Comparison of ENCODE assay signal across 1 cellular context in genomic region chr17:17830740-17831207, GRCh38.
TF ChIP-seq lines count a peak whose summit lies in the region.

No MANE protein-coding gene starts in this region.

TF ChIP-seq in HepG2, 621 proteins besides CTCF, POLR2A, EP300 and RAD21 (continued from another document and continues in another):
- TF ChIP-seq, protein P1, sequence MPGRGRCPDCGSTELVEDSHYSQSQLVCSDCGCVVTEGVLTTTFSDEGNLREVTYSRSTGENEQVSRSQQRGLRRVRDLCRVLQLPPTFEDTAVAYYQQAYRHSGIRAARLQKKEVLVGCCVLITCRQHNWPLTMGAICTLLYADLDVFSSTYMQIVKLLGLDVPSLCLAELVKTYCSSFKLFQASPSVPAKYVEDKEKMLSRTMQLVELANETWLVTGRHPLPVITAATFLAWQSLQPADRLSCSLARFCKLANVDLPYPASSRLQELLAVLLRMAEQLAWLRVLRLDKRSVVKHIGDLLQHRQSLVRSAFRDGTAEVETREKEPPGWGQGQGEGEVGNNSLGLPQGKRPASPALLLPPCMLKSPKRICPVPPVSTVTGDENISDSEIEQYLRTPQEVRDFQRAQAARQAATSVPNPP (CRISPR knock-in tag; IDR thresholded peaks at IDR 0.05), result no peak
- TF ChIP-seq ZNF329 (CRISPR knock-in tag; IDR thresholded peaks at IDR 0.05; ENCODE audit: low read depth) (peak; percentile 14; the same call in 1 of the 2 replicates), XBP1 (CRISPR knock-in tag; IDR thresholded peaks at IDR 0.05) (no peak), TCF12 (IDR thresholded peaks at IDR 0.05) (no peak), TCF12 (CRISPR knock-in tag; IDR thresholded peaks at IDR 0.05) (peak; percentile 55; the same call in 1 of the 2 replicates), ZNF724P (CRISPR knock-in tag; IDR thresholded peaks at IDR 0.05; ENCODE audit: borderline replicate concordance) (peak; percentile 77; the same call in 1 of the 2 replicates), CCAR2 (optimal IDR thresholded peaks at IDR 0.05; ENCODE audit: low read depth, low read length) (no peak), HIVEP1 (CRISPR knock-in tag; IDR thresholded peaks at IDR 0.05) (peak; percentile 98), ZBTB21 (CRISPR knock-in tag; IDR thresholded peaks at IDR 0.05) (no peak), MNT (IDR thresholded peaks at IDR 0.05) (peak; percentile 100), NCOA2 (CRISPR knock-in tag; IDR thresholded peaks at IDR 0.05) (peak; percentile 90), KLF16 (CRISPR knock-in tag; IDR thresholded peaks at IDR 0.05) (peak in 1 of 2 experiments; percentile 67; a peak in 2 of 4 replicates), ARHGAP35 (CRISPR knock-in tag; IDR thresholded peaks at IDR 0.05; ENCODE audit: borderline replicate concordance) (no peak), MXI1 (IDR thresholded peaks at IDR 0.05; ENCODE audit: borderline replicate concordance, low read depth, low read length) (peak; percentile 100), NFE2L2 (IDR thresholded peaks at IDR 0.05; ENCODE audit: low read length) (no peak), ZNF556 (CRISPR knock-in tag; IDR thresholded peaks at IDR 0.05; ENCODE audit: borderline replicate concordance) (peak; percentile 37; the same call in 1 of the 2 replicates), NRL (CRISPR knock-in tag; IDR thresholded peaks at IDR 0.05; ENCODE audit: borderline replicate concordance) (peak; percentile 76; the same call in 1 of the 2 replicates), GATA4 (IDR thresholded peaks at IDR 0.05; ENCODE audit: borderline replicate concordance, low read depth) (no peak), POLR2AphosphoS2 (IDR thresholded peaks at IDR 0.05; ENCODE audit: low read depth, low read length) (no peak), STAT5B (CRISPR knock-in tag; IDR thresholded peaks at IDR 0.05) (peak; percentile 45; the same call in 1 of the 2 replicates), SP5 (CRISPR knock-in tag; IDR thresholded peaks at IDR 0.05; ENCODE audit: borderline replicate concordance, low read depth) (peak; percentile 89), SCMH1 (CRISPR knock-in tag; IDR thresholded peaks at IDR 0.05; ENCODE audit: borderline replicate concordance) (no peak), ZBTB49 (CRISPR knock-in tag; IDR thresholded peaks at IDR 0.05; ENCODE audit: borderline replicate concordance) (no peak), NBN (conservative IDR thresholded peaks at IDR 0.05) (no peak), TSC22D2 (CRISPR knock-in tag; IDR thresholded peaks at IDR 0.05; ENCODE audit: borderline replicate concordance) (peak; percentile 69; the same call in 1 of the 2 replicates), SP2 (CRISPR knock-in tag; IDR thresholded peaks at IDR 0.05) (no peak), ZHX1 (CRISPR knock-in tag; IDR thresholded peaks at IDR 0.05; ENCODE audit: low read depth) (no peak), FOXA3 (CRISPR knock-in tag; IDR thresholded peaks at IDR 0.05) (peak; percentile 92), SRSF4 (IDR thresholded peaks at IDR 0.05; ENCODE audit: low read depth, low read length, poor library complexity, severe bottlenecking) (no peak), TCF7 (IDR thresholded peaks at IDR 0.05; ENCODE audit: low read depth) (no peak), ZNF703 (CRISPR knock-in tag; IDR thresholded peaks at IDR 0.05; ENCODE audit: borderline replicate concordance) (no peak), ZFP36L2 (CRISPR knock-in tag; IDR thresholded peaks at IDR 0.05) (no peak), ZNF512 (CRISPR knock-in tag; IDR thresholded peaks at IDR 0.05) (no peak), MIER3 (CRISPR knock-in tag; IDR thresholded peaks at IDR 0.05; ENCODE audit: borderline replicate concordance) (peak; percentile 85; the same call in 1 of the 2 replicates), GLI4 (CRISPR knock-in tag; IDR thresholded peaks at IDR 0.05; ENCODE audit: borderline replicate concordance) (no peak), BORCS8-MEF2B (CRISPR knock-in tag; IDR thresholded peaks at IDR 0.05) (peak; percentile 87; the same call in 1 of the 2 replicates), ZNF768 (CRISPR knock-in tag; IDR thresholded peaks at IDR 0.05) (peak; percentile 65), ZNF326 (CRISPR knock-in tag; IDR thresholded peaks at IDR 0.05; ENCODE audit: borderline replicate concordance) (no peak), GMEB1 (CRISPR knock-in tag; IDR thresholded peaks at IDR 0.05; ENCODE audit: borderline replicate concordance) (peak; percentile 68; the same call in 1 of the 2 replicates), ZNF3 (CRISPR knock-in tag; IDR thresholded peaks at IDR 0.05) (no peak), ATF1 (CRISPR knock-in tag; IDR thresholded peaks at IDR 0.05) (no peak)
- TF ChIP-seq, protein P2, sequence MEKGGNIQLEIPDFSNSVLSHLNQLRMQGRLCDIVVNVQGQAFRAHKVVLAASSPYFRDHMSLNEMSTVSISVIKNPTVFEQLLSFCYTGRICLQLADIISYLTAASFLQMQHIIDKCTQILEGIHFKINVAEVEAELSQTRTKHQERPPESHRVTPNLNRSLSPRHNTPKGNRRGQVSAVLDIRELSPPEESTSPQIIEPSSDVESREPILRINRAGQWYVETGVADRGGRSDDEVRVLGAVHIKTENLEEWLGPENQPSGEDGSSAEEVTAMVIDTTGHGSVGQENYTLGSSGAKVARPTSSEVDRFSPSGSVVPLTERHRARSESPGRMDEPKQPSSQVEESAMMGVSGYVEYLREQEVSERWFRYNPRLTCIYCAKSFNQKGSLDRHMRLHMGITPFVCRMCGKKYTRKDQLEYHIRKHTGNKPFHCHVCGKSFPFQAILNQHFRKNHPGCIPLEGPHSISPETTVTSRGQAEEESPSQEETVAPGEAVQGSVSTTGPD (CRISPR knock-in tag; IDR thresholded peaks at IDR 0.05), result no peak
- TF ChIP-seq, protein P3, sequence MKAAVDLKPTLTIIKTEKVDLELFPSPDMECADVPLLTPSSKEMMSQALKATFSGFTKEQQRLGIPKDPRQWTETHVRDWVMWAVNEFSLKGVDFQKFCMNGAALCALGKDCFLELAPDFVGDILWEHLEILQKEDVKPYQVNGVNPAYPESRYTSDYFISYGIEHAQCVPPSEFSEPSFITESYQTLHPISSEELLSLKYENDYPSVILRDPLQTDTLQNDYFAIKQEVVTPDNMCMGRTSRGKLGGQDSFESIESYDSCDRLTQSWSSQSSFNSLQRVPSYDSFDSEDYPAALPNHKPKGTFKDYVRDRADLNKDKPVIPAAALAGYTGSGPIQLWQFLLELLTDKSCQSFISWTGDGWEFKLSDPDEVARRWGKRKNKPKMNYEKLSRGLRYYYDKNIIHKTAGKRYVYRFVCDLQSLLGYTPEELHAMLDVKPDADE (CRISPR knock-in tag; IDR thresholded peaks at IDR 0.05), result no peak
- TF ChIP-seq, protein P4, sequence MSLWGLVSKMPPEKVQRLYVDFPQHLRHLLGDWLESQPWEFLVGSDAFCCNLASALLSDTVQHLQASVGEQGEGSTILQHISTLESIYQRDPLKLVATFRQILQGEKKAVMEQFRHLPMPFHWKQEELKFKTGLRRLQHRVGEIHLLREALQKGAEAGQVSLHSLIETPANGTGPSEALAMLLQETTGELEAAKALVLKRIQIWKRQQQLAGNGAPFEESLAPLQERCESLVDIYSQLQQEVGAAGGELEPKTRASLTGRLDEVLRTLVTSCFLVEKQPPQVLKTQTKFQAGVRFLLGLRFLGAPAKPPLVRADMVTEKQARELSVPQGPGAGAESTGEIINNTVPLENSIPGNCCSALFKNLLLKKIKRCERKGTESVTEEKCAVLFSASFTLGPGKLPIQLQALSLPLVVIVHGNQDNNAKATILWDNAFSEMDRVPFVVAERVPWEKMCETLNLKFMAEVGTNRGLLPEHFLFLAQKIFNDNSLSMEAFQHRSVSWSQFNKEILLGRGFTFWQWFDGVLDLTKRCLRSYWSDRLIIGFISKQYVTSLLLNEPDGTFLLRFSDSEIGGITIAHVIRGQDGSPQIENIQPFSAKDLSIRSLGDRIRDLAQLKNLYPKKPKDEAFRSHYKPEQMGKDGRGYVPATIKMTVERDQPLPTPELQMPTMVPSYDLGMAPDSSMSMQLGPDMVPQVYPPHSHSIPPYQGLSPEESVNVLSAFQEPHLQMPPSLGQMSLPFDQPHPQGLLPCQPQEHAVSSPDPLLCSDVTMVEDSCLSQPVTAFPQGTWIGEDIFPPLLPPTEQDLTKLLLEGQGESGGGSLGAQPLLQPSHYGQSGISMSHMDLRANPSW (CRISPR knock-in tag; IDR thresholded peaks at IDR 0.05; ENCODE audit: borderline replicate concordance), result peak; percentile 80; the same call in 1 of the 2 replicates
- TF ChIP-seq, protein P5, sequence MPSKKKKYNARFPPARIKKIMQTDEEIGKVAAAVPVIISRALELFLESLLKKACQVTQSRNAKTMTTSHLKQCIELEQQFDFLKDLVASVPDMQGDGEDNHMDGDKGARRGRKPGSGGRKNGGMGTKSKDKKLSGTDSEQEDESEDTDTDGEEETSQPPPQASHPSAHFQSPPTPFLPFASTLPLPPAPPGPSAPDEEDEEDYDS (CRISPR knock-in tag; IDR thresholded peaks at IDR 0.05), result peak; percentile 75
- TF ChIP-seq, protein P6, sequence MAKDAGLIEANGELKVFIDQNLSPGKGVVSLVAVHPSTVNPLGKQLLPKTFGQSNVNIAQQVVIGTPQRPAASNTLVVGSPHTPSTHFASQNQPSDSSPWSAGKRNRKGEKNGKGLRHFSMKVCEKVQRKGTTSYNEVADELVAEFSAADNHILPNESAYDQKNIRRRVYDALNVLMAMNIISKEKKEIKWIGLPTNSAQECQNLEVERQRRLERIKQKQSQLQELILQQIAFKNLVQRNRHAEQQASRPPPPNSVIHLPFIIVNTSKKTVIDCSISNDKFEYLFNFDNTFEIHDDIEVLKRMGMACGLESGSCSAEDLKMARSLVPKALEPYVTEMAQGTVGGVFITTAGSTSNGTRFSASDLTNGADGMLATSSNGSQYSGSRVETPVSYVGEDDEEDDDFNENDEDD (CRISPR knock-in tag; IDR thresholded peaks at IDR 0.05; ENCODE audit: borderline replicate concordance), result peak; percentile 86; the same call in 1 of the 2 replicates
